Comparison of ENCODE assay signal across 8 cellular contexts in the genomic region with DNA sequence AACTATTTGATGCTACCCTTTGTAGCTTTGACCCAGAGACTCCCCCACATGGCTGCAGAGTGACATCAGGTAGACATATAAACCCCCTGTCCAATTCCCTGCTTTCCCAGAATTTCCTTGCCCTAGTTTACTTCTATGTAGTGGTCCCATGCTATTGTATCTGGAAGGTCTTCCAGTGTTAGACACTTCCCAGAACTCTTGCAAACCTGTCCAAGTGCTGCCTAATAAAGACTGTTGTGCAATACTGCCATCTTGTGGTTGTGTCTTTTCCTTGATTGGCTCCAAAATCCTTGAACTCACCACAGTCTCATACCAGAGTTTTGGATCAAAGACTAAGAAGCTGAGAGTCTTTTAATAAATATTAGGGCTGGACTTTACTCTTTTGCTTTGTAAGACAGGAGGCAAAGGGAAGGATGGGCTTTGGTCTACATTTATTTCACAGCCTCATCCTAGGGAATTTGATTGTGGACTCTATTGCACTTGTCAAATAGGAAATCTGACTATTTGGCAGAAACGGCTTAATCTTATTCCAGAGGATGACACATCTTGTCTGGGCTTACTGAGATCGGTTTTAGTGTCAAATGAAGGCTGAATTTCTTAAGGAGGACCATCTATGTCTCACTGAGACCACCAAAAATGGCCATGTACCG.
DNase-seq lines count a peak whose midpoint lies in the region; ATAC-seq and TF ChIP-seq lines count a peak whose summit lies in the region.

No MANE protein-coding gene starts in this region.

- ATAC-seq in GM19035 (IDR thresholded peaks at IDR 0.05; ENCODE audit: unreplicated experiment) (peak; percentile 81), HG03432 (IDR thresholded peaks at IDR 0.05; ENCODE audit: unreplicated experiment) (peak; percentile 87)

- H3K36me3 Mint-ChIP-seq in Caco-2 (ENCODE audit: insufficient read depth, unreplicated experiment) = no peaks in the 10 kb centered on the region

- H3K9me3 ChIP-seq in Caco-2 (no peaks in the 10 kb centered on the region), thyroid gland (no peaks in the 10 kb centered on the region)

- no peaks in the 10 kb centered on the region for H3K27me3 ChIP-seq in Caco-2 (replicated peaks; ENCODE audit: control insufficient read depth, insufficient read depth, low read length)
- no peaks in the 10 kb centered on the region for H3K27me3 ChIP-seq in thyroid gland

- no TSS peak for BruUV-seq in Caco-2 (replicated peaks; lab: Mats Ljungman, UMichigan)

- POLR2A ChIA-PET in Caco-2 (lab: Charles Lee) = no interaction called here

- peak; percentile 43 to 45 for TF ChIP-seq CTCF in Caco-2 (IDR thresholded peaks at IDR 0.05; ENCODE audit: insufficient read depth in 1 of 2, low read depth in 1 of 2, low read length in 1 of 2, severe bottlenecking in 1 of 2, unreplicated experiment in 1 of 2)
- TF ChIP-seq CTCF in thyroid gland (IDR thresholded peaks at IDR 0.05) = peak in 5 of 6 experiments; percentile 14 to 71 (median 60)

- H3K9me3 Mint-ChIP-seq in Caco-2 (ENCODE audit: unreplicated experiment) = no peaks in the 10 kb centered on the region

- WGBS in thyroid gland, 2 donors = 57 to 64% methylated on average over 3 of the region's 3 CpGs

- CTCF ChIA-PET in Caco-2 (lab: Charles Lee) = interaction anchor here (0.6 kb wide), 1 partner anchor 566 kb away, joined by 3 read pairs; no protein-coding TSS in a partner anchor

- H3K36me3 ChIP-seq in Caco-2 (ENCODE audit: control insufficient read depth, insufficient read depth, low read length) (no peaks in the 10 kb centered on the region), thyroid gland (no peaks in the 10 kb centered on the region)

- H3K4me3 ChIP-seq in Caco-2 (ENCODE audit: low read depth, low read length) = no peak overlapping the region
- H3K4me3 ChIP-seq in thyroid gland (replicated peaks in 1 of 3) = no peak overlapping the region

- DNase-seq in Caco-2 (peak in 1 of 2 experiments; percentile 59), NCI-H446 (lab: John Stamatoyannopoulos, UW) (peak; percentile 92 to 95), amniotic stem cell (lab: John Stamatoyannopoulos, UW) (peak; percentile 42), inferior parietal cortex (ENCODE audit: extremely low spot score) (peak; percentile 79), thyroid gland (peak; percentile 2 to 11)
- no peak for DNase-seq in stimulated activated CD4-positive, alpha-beta T cell treated with anti-CD3 and anti-CD28 coated beads, Interleukin-1b, Interleukin-23, amount 100 ng/mL, for 48 hours

- no peak overlapping the region for H3K27ac Mint-ChIP-seq in Caco-2 (ENCODE audit: unreplicated experiment)

- TF ChIP-seq POLR2A in thyroid gland (IDR thresholded peaks at IDR 0.05) = no peak

- intact Hi-C loops in Caco-2 (cut with micrococcal nuclease; ENCODE audit: unreplicated experiment) = loop anchor here (1.0 to 5.0 kb wide), 3 partner anchors 360 to 1265 kb away; no protein-coding TSS in a partner anchor
- intact Hi-C loops in thyroid gland (cut with DNase I) = no loop called here

- H3K4me3 Mint-ChIP-seq in Caco-2 (ENCODE audit: unreplicated experiment) = no peak overlapping the region

- H3K4me1 Mint-ChIP-seq in Caco-2 (ENCODE audit: low read depth, unreplicated experiment) = peaks cover 8% of the 10 kb centered on the region

- H3K27ac ChIP-seq in thyroid gland = no peak overlapping the region

- H3K27me3 Mint-ChIP-seq in Caco-2 (ENCODE audit: insufficient read depth, unreplicated experiment) = no peaks in the 10 kb centered on the region

- H3K4me1 ChIP-seq in Caco-2 (no peaks in the 10 kb centered on the region), thyroid gland (no peaks in the 10 kb centered on the region)
